In the genomic region with DNA sequence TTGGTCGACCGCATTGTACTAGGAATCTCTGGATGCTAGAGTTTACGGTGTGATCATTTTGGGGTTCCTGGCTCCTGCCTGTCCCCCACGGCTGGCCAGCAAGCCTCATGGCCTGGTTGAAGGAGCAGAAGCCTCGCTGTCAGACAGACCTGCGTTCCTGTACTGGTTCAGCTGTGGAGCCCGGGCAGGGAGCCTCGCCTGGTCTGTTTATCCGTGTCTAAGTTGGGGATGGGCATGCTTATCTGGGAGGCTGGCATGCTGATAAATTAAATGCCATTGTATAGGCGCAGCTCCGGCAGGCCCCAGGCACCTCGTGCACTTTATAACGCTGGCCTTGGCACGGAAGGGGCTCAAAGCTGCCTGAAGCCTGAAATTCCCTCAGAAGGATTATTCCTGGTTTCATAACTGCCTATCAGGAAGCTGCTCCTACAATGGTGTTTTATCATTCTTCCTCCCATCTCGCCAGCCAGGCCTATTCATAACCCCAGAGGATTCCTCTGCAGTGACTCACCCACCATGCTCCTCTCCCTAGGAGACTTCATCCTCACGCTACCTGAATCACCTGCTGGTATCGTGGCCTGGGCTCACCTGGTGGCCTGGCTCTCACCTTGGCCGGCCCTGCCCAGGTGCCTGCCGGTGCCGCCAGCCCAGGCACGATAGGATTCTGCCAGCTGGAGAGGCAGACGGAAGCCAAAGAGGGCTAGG, we compare ENCODE assay signal across 10 cellular contexts.
A peak's percentile ranks its signal among the peaks of the same experiment; 100 is the strongest.
DNase-seq lines count a peak whose midpoint lies in the region; ATAC-seq, FAIRE-seq and TF ChIP-seq lines count a peak whose summit lies in the region.
"Had no signal": no experiment of that assay in that cellular context is flagged by ENCODE, and none has a peak within 500 bp of the region (broad histone marks: within the 10 kb centered on the region; RNA-seq: fewer than 3 reads in every experiment).

No MANE protein-coding gene starts in this region.

- H3K27ac ChIP-seq in brain microvascular endothelial cell: peak overlapping the region; percentile 66
- no peak overlapping the region for H3K27ac ChIP-seq in substantia nigra (ENCODE audit: low read depth, low read length, poor library complexity, severe bottlenecking)
- H3K27ac ChIP-seq: thoracic aorta had no signal

- no peaks in the 10 kb centered on the region for H3K27me3 ChIP-seq in brain microvascular endothelial cell (replicated peaks)

- FAIRE-seq in urothelium cell line (lab: Jason Lieb, UNC): peak; percentile 88

- ATAC-seq in left lobe of liver (no peak), GM18870 (IDR thresholded peaks at IDR 0.05; ENCODE audit: unreplicated experiment) (no peak)

- DNase-seq in activated CD8-positive, alpha-beta memory T cell treated with anti-CD3 and anti-CD28 coated beads for 24 hours: peak; percentile 15
- DNase-seq in activated CD8-positive, alpha-beta memory T cell treated with anti-CD3 and anti-CD28 coated beads, Interleukin-2, amount 50 U/mL, for 4 hours: no peak
- DNase-seq in brain microvascular endothelial cell (peak; percentile 77), left lobe of liver (ENCODE audit: low spot score) (peak; percentile 35), urothelium cell line (ENCODE audit: low spot score) (peak; percentile 91), substantia nigra (lab: John Stamatoyannopoulos, UW) (no peak)
- no peak for DNase-seq in activated CD4-positive, CD25-positive, alpha-beta regulatory T cell (lab: John Stamatoyannopoulos, UW)
- DNase-seq: anterior cingulate cortex had no signal

- TF ChIP-seq CTCF in brain microvascular endothelial cell (IDR thresholded peaks at IDR 0.05; ENCODE audit: low read depth, low read length, missing control alignments): no peak

- no peaks in the 10 kb centered on the region for H3K36me3 ChIP-seq in brain microvascular endothelial cell (replicated peaks)
- H3K36me3 ChIP-seq: thoracic aorta had no signal

- H3K4me3 ChIP-seq in brain microvascular endothelial cell (ENCODE audit: low read depth, low read length): no peak overlapping the region
- H3K4me3 ChIP-seq: thoracic aorta had no signal

- in situ Hi-C loops in brain microvascular endothelial cell (cut with HindIII; ENCODE audit: low pct_ligation_motif_present, low sequenced_read_pairs): no loop called here

Comparison
In these comparisons a context has a peak if more than half of its experiments do, and no peak if none do; other contexts are left out.
1. DNase-seq: peak in activated CD8-positive, alpha-beta memory T cell treated with anti-CD3 and anti-CD28 coated beads for 24 hours (single experiment), brain microvascular endothelial cell (single experiment), left lobe of liver (single experiment) and urothelium cell line (single experiment); none in activated CD8-positive, alpha-beta memory T cell treated with anti-CD3 and anti-CD28 coated beads, Interleukin-2, amount 50 U/mL, for 4 hours (single experiment), activated CD4-positive, CD25-positive, alpha-beta regulatory T cell (0 of 4) and substantia nigra (0 of 49).